23 cellular contexts compared by ENCODE assay signal in genomic region chr6:36078159-36078558, GRCh38. TPM values are rescaled to one million over a fixed set of nuclear protein-coding genes. Genes with fewer than 3 reads are reported as not detected.
"Had no signal": no experiment of that assay in that cellular context is flagged by ENCODE, and none has a peak within 500 bp of the region (broad histone marks: within the 10 kb centered on the region; RNA-seq: fewer than 3 reads in every experiment).

No MANE protein-coding gene starts in this region.

- FAIRE-seq: RCC 7860 had no signal

- H3K27ac ChIP-seq: brain microvascular endothelial cell, cardiac muscle cell, SJSA1 had no signal

- H3K27me3 ChIP-seq: brain microvascular endothelial cell, cardiac muscle cell, SJSA1 had no signal

- H3K4me1 ChIP-seq: SJSA1 had no signal

- H3K9me3 ChIP-seq: SJSA1 had no signal

- DNase-seq: activated CD4-positive, alpha-beta memory T cell treated with anti-CD3 and anti-CD28 coated beads for 36 hours; activated CD4-positive, alpha-beta T cell treated with anti-CD3 and anti-CD28 coated beads, Interleukin-2, amount 10 ng/mL, durations not matched to agents 24 days and 14 days; activated CD4-positive, CD25-positive, alpha-beta regulatory T cell treated with anti-CD3 and anti-CD28 coated beads, Interleukin-2, amount 50 U/mL, for 72 hours; activated CD8-positive, alpha-beta memory T cell treated with anti-CD3 and anti-CD28 coated beads for 24 hours; activated effector memory CD4-positive, alpha-beta T cell treated with anti-CD3 and anti-CD28 coated beads, Interleukin-2, amount 50 U/mL, for 16 hours; activated naive CD4-positive, alpha-beta T cell treated with Interleukin-2 at 50 U/mL for 16 hours; activated naive CD8-positive, alpha-beta T cell treated with anti-CD3 and anti-CD28 coated beads for 36 hours; activated T-cell treated with anti-CD3 and anti-CD28 coated beads, Interleukin-2, amount 50 U/mL, for 4 hours; brain microvascular endothelial cell; Kasumi-1; KBM-7; NCI-H146; NCI-H187 treated with DMSO at 0.1 percent for 48 hours; NCI-H2081 treated with DMSO at 0.1 percent for 48 hours; NCI-H446; NCI-H524; PC-3; SHP77; T-helper 9 cell had no signal

- H3K4me3 ChIP-seq: cardiac muscle cell, SJSA1 had no signal

- ATAC-seq: activated T-cell treated with anti-CD3 and anti-CD28 coated beads, Interleukin-2, amount 50 U/mL, for 4 hours; PC-3; WTC11 had no signal

RNA-seq across cellular contexts. Expression of gene MAPK13, which starts 52.2 kb away (rescaled TPM):
- total RNA-seq: SJSA1 had no signal

RNA-seq across cellular contexts. Expression of gene SLC26A8, which starts 53.7 kb away (rescaled TPM):
- total RNA-seq: activated CD4-positive, alpha-beta memory T cell treated with anti-CD3 and anti-CD28 coated beads for 36 hours; activated CD4-positive, alpha-beta T cell treated with anti-CD3 and anti-CD28 coated beads, Interleukin-2, amount 10 ng/mL, durations not matched to agents 24 days and 14 days; activated T-cell treated with anti-CD3 and anti-CD28 coated beads, Interleukin-2, amount 50 U/mL, for 4 hours; cardiac muscle cell; PC-3; SJSA1 had no signal
